Comparison of ENCODE assay signal across 24 cellular contexts in the genomic region with DNA sequence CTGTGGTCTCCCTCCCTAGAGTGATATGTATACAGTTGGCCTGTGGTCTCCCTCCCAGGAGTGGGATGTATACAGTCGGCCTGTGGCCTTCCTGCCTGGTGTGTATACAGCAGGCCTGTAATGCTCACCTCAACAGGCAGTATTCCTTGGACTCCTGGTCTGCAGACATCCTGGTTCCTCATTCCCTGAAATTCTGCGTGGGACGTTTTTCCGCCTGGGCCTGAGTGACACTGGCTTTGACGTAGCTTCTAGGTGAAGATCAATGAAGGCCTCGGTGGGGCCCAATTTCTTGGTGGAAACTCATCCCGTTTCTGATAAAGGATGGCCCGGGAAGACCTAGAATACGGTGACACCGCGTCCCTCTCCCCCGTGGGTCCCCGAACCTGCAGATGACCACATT.
"Had no signal": no experiment of that assay in that cellular context is flagged by ENCODE, and none has a peak within 500 bp of the region (broad histone marks: within the 10 kb centered on the region; RNA-seq: fewer than 3 reads in every experiment).

No MANE protein-coding gene starts in this region.

- ATAC-seq: effector memory CD8-positive, alpha-beta T cell; esophagus mucosa; gastrocnemius medialis; heart right ventricle; left cardiac atrium; left lung; left ventricle myocardium superior; lower lobe of right lung had no signal

- H3K27ac ChIP-seq: coronary artery, dorsolateral prefrontal cortex, epithelial cell of prostate, esophagus squamous epithelium, gastrocnemius medialis, heart right ventricle, left lung, lower lobe of right lung had no signal

- H3K4me3 ChIP-seq: coronary artery, dorsolateral prefrontal cortex, esophagus squamous epithelium, gastrocnemius medialis, heart right ventricle, left lung, lower lobe of right lung had no signal

- DNase-seq: cerebellar nuclear complex; dermis blood vessel endothelial cell; effector CD8-positive, alpha-beta T cell; effector memory CD8-positive, alpha-beta T cell; endodermal cell; erythroblast; esophagus squamous epithelium; foreskin fibroblast; foreskin melanocyte; gastrocnemius medialis; glutamatergic neuron; head of caudate nucleus; heart right ventricle; hippocampal formation; left cardiac atrium; left lung; left ventricle myocardium superior; lower lobe of right lung; mesendoderm; midbrain had no signal

- H3K9me3 ChIP-seq: gastrocnemius medialis, lower lobe of right lung had no signal

- H3K27me3 ChIP-seq: esophagus squamous epithelium, gastrocnemius medialis, left lung had no signal

- H3K4me1 ChIP-seq: gastrocnemius medialis, heart right ventricle, left lung, lower lobe of right lung had no signal

- H3K36me3 ChIP-seq: esophagus squamous epithelium, gastrocnemius medialis, heart right ventricle, left lung, lower lobe of right lung had no signal
